In the genomic region with DNA sequence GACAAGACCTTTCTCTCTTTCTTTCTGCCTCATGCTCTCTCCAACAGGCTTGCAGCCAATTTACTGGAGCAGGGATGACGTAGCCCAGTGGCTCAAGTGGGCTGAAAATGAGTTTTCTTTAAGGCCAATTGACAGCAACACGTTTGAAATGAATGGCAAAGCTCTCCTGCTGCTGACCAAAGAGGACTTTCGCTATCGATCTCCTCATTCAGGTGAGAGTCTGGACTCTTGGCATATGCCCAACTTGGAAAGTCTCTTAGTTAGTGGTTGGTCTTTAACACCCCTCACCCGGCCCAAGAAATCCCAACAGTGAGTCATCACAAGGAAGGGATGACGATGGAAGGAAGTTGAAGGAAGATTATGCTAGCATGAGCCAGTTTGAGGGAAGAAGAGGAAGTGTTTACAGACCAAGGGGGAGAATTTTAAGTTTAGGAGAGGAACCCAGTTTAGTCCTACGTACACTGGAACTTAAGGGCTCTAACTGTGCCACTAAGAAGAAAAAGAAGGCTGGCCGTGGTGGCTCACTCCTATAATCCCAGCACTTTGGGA, we compare ENCODE assay signal across 9 cellular contexts.
A peak's percentile ranks its signal among the peaks of the same experiment; 100 is the strongest.
DNase-seq lines count a peak whose midpoint lies in the region; ATAC-seq and TF ChIP-seq lines count a peak whose summit lies in the region.
"Had no signal": no experiment of that assay in that cellular context is flagged by ENCODE, and none has a peak within 500 bp of the region (broad histone marks: within the 10 kb centered on the region; RNA-seq: fewer than 3 reads in every experiment).

No MANE protein-coding gene starts in this region.

- peaks cover 79% of the 10 kb centered on the region for H3K36me3 Mint-ChIP-seq in dendritic cell treated with granulocyte-macrophage colony-stimulating factor and Interleukin-4, amounts not matched to agents 40 ng/mL and 50 ng/mL, for 4 days (ENCODE audit: low read depth)

- TF ChIP-seq CTCF in omental fat pad (IDR thresholded peaks at IDR 0.05) = no peak

- intact Hi-C loops in dendritic cell treated with granulocyte-macrophage colony-stimulating factor and Interleukin-4, amounts not matched to agents 40 ng/mL and 50 ng/mL, for 4 days (cut with micrococcal nuclease) = loop anchor here (1.0 to 5.0 kb wide), 3 partner anchors 170 to 257 kb away; no protein-coding TSS in a partner anchor

- ATAC-seq in omental fat pad (ENCODE audit: low FRiP score) (peak; percentile 16), GM21390 (IDR thresholded peaks at IDR 0.05; ENCODE audit: unreplicated experiment) (no peak)
- ATAC-seq in stimulated activated naive CD8-positive, alpha-beta T cell treated with anti-CD3 and anti-CD28 coated beads, Interleukin-15, amount 100 ng/mL, for 72 hours = no peak

- H3K27me3 Mint-ChIP-seq in dendritic cell treated with granulocyte-macrophage colony-stimulating factor and Interleukin-4, amounts not matched to agents 40 ng/mL and 50 ng/mL, for 4 days = no peaks in the 10 kb centered on the region
- no peaks in the 10 kb centered on the region for H3K27me3 Mint-ChIP-seq in stimulated activated naive CD8-positive, alpha-beta T cell treated with anti-CD3 and anti-CD28 coated beads, Interleukin-15, amount 100 ng/mL, for 72 hours

- H3K4me1 Mint-ChIP-seq in dendritic cell treated with granulocyte-macrophage colony-stimulating factor and Interleukin-4, amounts not matched to agents 40 ng/mL and 50 ng/mL, for 4 days (ENCODE audit: low read depth) = peaks cover 94% of the 10 kb centered on the region
- peaks cover 50% of the 10 kb centered on the region for H3K4me1 Mint-ChIP-seq in stimulated activated naive CD8-positive, alpha-beta T cell treated with anti-CD3 and anti-CD28 coated beads, Interleukin-15, amount 100 ng/mL, for 72 hours

- H3K9me3 Mint-ChIP-seq in dendritic cell treated with granulocyte-macrophage colony-stimulating factor and Interleukin-4, amounts not matched to agents 40 ng/mL and 50 ng/mL, for 4 days = peaks cover 5% of the 10 kb centered on the region
- no peaks in the 10 kb centered on the region for H3K9me3 Mint-ChIP-seq in stimulated activated naive CD8-positive, alpha-beta T cell treated with anti-CD3 and anti-CD28 coated beads, Interleukin-15, amount 100 ng/mL, for 72 hours

- H3K27ac Mint-ChIP-seq in dendritic cell treated with granulocyte-macrophage colony-stimulating factor and Interleukin-4, amounts not matched to agents 40 ng/mL and 50 ng/mL, for 4 days = peak overlapping the region; percentile 99
- H3K27ac Mint-ChIP-seq in stimulated activated naive CD8-positive, alpha-beta T cell treated with anti-CD3 and anti-CD28 coated beads, Interleukin-15, amount 100 ng/mL, for 72 hours = no peak overlapping the region

- peak overlapping the region; percentile 32 for H3K4me3 Mint-ChIP-seq in dendritic cell treated with granulocyte-macrophage colony-stimulating factor and Interleukin-4, amounts not matched to agents 40 ng/mL and 50 ng/mL, for 4 days
- no peak overlapping the region for H3K4me3 Mint-ChIP-seq in stimulated activated naive CD8-positive, alpha-beta T cell treated with anti-CD3 and anti-CD28 coated beads, Interleukin-15, amount 100 ng/mL, for 72 hours

- DNase-seq in EH (ENCODE audit: low read depth) (peak; percentile 53), NCI-H2227 treated with DMSO at 0.1 percent for 48 hours (lab: John Stamatoyannopoulos, UW) (peak; percentile 0), omental fat pad (ENCODE audit: low spot score) (no peak), NAMALWA (ENCODE audit: low spot score) (no peak), HPDE6-E6E7 (ENCODE audit: extremely low spot score) (no peak)
- no peak for DNase-seq in stimulated activated naive CD8-positive, alpha-beta T cell treated with anti-CD3 and anti-CD28 coated beads, Interleukin-15, amount 100 ng/mL, for 72 hours
- DNase-seq: glutamatergic neuron had no signal

Comparison
In these comparisons a context has a peak if more than half of its experiments do, and no peak if none do; other contexts are left out.
1. DNase-seq: peak in EH (single experiment) and NCI-H2227 treated with DMSO at 0.1 percent for 48 hours (single experiment); none in omental fat pad (single experiment), stimulated activated naive CD8-positive, alpha-beta T cell treated with anti-CD3 and anti-CD28 coated beads, Interleukin-15, amount 100 ng/mL, for 72 hours (0 of 2), NAMALWA (single experiment) and HPDE6-E6E7 (single experiment).